Comparison of ENCODE assay signal across 1 cellular context in the genomic region with DNA sequence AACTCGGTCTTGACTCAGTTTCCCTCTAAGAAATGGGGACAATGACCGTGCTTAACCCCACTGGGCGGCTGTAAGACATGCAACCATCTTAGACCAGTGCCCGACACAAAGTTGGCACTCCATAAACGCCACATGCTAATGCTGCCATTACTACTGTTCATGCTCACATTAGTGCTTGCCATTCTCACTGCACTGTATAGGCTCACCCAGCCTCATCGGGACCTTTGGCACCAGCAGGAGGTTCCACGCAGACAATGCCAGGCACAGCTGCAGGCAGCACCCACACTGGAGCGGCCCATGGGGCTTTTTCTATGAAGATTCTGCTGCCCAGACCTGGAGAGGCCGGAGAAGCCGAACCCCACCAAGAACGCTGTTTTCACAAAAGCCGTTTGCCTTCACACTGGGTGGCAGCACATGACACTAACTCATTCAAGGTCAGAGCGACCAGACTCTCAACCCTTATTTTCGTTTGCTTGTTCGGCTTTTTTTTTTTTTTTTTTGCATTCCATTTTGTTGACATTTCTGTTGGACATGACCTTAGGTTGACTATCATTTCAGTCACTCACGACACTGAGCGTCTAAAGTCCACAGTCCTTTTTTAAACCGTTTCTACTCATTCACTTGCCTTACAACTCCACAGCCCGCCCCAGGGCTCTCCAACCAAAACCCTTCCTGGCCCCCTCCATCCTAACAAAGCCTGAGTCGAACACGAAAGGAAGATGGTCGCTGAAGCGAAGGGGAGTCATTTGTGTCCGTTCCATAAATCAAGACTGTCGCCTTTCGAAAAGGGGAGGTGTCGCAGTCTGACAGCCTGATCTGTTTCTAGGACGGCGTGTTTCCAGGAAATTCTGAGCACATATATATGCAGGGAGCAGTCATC.
TF ChIP-seq lines count a peak whose summit lies in the region.

No MANE protein-coding gene starts in this region.

TF ChIP-seq in HepG2, 621 proteins besides CTCF, POLR2A, EP300 and RAD21 (continued from another document and continues in another):
- TF ChIP-seq GRHL1 (CRISPR knock-in tag; conservative IDR thresholded peaks at IDR 0.05) = no peak
- peak; percentile 57; the same call in 1 of the 2 replicates for TF ChIP-seq HDAC1 (CRISPR knock-in tag; IDR thresholded peaks at IDR 0.05)
- no peak for TF ChIP-seq ZNF280D (CRISPR knock-in tag; IDR thresholded peaks at IDR 0.05)
- TF ChIP-seq ZNF510 (CRISPR knock-in tag; IDR thresholded peaks at IDR 0.05; ENCODE audit: low read depth) = 0 out of 2 replicates have a peak, but pooled peaks have one; percentile 14
- no peak; the same call in 1 of the 2 replicates for TF ChIP-seq JUN (CRISPR knock-in tag; IDR thresholded peaks at IDR 0.05)
- TF ChIP-seq GATAD2A (CRISPR knock-in tag; IDR thresholded peaks at IDR 0.05) = peak; percentile 80
- TF ChIP-seq BCLAF1 (IDR thresholded peaks at IDR 0.05) = no peak
- no peak for TF ChIP-seq ZNF143 (CRISPR knock-in tag; IDR thresholded peaks at IDR 0.05)
- no peak for TF ChIP-seq ZFX (CRISPR knock-in tag; IDR thresholded peaks at IDR 0.05; ENCODE audit: low read depth)
- TF ChIP-seq, protein P1, sequence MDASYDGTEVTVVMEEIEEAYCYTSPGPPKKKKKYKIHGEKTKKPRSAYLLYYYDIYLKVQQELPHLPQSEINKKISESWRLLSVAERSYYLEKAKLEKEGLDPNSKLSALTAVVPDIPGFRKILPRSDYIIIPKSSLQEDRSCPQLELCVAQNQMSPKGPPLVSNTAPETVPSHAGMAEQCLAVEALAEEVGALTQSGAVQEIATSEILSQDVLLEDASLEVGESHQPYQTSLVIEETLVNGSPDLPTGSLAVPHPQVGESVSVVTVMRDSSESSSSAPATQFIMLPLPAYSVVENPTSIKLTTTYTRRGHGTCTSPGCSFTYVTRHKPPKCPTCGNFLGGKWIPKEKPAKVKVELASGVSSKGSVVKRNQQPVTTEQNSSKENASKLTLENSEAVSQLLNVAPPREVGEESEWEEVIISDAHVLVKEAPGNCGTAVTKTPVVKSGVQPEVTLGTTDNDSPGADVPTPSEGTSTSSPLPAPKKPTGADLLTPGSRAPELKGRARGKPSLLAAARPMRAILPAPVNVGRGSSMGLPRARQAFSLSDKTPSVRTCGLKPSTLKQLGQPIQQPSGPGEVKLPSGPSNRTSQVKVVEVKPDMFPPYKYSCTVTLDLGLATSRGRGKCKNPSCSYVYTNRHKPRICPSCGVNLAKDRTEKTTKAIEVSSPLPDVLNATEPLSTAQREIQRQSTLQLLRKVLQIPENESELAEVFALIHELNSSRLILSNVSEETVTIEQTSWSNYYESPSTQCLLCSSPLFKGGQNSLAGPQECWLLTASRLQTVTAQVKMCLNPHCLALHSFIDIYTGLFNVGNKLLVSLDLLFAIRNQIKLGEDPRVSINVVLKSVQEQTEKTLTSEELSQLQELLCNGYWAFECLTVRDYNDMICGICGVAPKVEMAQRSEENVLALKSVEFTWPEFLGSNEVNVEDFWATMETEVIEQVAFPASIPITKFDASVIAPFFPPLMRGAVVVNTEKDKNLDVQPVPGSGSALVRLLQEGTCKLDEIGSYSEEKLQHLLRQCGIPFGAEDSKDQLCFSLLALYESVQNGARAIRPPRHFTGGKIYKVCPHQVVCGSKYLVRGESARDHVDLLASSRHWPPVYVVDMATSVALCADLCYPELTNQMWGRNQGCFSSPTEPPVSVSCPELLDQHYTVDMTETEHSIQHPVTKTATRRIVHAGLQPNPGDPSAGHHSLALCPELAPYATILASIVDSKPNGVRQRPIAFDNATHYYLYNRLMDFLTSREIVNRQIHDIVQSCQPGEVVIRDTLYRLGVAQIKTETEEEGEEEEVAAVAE (CRISPR knock-in tag; IDR thresholded peaks at IDR 0.05; ENCODE audit: borderline replicate concordance) = no peak
- TF ChIP-seq ZNF775 (CRISPR knock-in tag; IDR thresholded peaks at IDR 0.05; ENCODE audit: borderline replicate concordance) = no peak
- TF ChIP-seq FOXO1 (CRISPR knock-in tag; IDR thresholded peaks at IDR 0.05) = peak; percentile 76
- TF ChIP-seq ZNF546 (CRISPR knock-in tag; conservative IDR thresholded peaks at IDR 0.05) = no peak
- peak; percentile 75 for TF ChIP-seq ZNF350 (CRISPR knock-in tag; IDR thresholded peaks at IDR 0.05; ENCODE audit: borderline replicate concordance, low read depth)
- TF ChIP-seq KLF16 (CRISPR knock-in tag; IDR thresholded peaks at IDR 0.05) = 0 out of 4 replicates have a peak, but pooled peaks of 1 of the 2 experiments have one; percentile 30
- TF ChIP-seq ZNF142 (CRISPR knock-in tag; IDR thresholded peaks at IDR 0.05) = no peak
- TF ChIP-seq ZNF530 (CRISPR knock-in tag; IDR thresholded peaks at IDR 0.05; ENCODE audit: low read depth) = no peak
- TF ChIP-seq ZBTB4 (CRISPR knock-in tag; IDR thresholded peaks at IDR 0.05; ENCODE audit: borderline replicate concordance) = no peak
- TF ChIP-seq HOXA3 (CRISPR knock-in tag; IDR thresholded peaks at IDR 0.05) = peak; percentile 38
- no peak for TF ChIP-seq ATM (IDR thresholded peaks at IDR 0.05; ENCODE audit: borderline replicate concordance)
- TF ChIP-seq MTF1 (CRISPR knock-in tag; IDR thresholded peaks at IDR 0.05) = no peak
- TF ChIP-seq TOPORS (CRISPR knock-in tag; IDR thresholded peaks at IDR 0.05) = no peak
- no peak for TF ChIP-seq CHCHD3 (CRISPR knock-in tag; IDR thresholded peaks at IDR 0.05)
- no peak for TF ChIP-seq ZNF564 (CRISPR knock-in tag; IDR thresholded peaks at IDR 0.05)
- TF ChIP-seq CBX5 (CRISPR knock-in tag; IDR thresholded peaks at IDR 0.05; ENCODE audit: borderline replicate concordance) = no peak; the same call in 1 of the 2 replicates
